ENCODE assay signal across 8 cellular contexts in the genomic region with DNA sequence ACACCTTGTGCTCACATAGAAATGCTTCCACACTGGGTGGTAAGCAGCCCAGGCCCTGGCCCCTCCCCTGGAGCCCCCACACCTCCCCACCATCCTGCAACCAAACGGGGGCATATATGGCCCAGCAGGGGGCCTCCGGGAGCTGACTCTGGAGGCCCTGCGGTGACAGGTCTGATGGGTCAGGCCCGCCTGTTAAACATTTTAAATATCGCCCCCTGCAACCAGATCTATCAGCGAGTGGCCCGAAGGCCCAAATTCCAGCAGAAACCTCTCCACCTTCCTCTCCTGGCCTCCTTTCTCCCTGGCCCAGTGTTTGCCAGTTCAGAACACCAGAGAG. TPM values are rescaled to one million over a fixed set of nuclear protein-coding genes. Genes with fewer than 3 reads are reported as not detected.
DNase-seq lines count a peak whose midpoint lies in the region; ATAC-seq and TF ChIP-seq lines count a peak whose summit lies in the region.

No MANE protein-coding gene starts in this region.

- CTCF ChIA-PET in AG04450 (lab: Charles Lee) = no interaction called here
- CTCF ChIA-PET in activated CD4-positive, alpha-beta memory T cell treated with anti-CD3 and anti-CD28 coated beads for 36 hours (lab: Charles Lee) = interaction anchor here (1.5 kb wide), 1 partner anchor 15 kb away, joined by 3 read pairs; no protein-coding TSS in a partner anchor

- H3K36me3 Mint-ChIP-seq in activated T-cell treated with anti-CD3 and anti-CD28 coated beads, Interleukin-2, amount 50 U/mL, for 24 hours (ENCODE audit: low read depth) = peaks cover 4% of the 10 kb centered on the region
- peaks cover 21% of the 10 kb centered on the region for H3K36me3 Mint-ChIP-seq in activated CD4-positive, alpha-beta memory T cell treated with anti-CD3 and anti-CD28 coated beads for 36 hours

- H3K4me1 Mint-ChIP-seq in activated T-cell treated with anti-CD3 and anti-CD28 coated beads, Interleukin-2, amount 50 U/mL, for 24 hours (ENCODE audit: low read depth) = peaks cover 18% of the 10 kb centered on the region
- H3K4me1 Mint-ChIP-seq in activated CD4-positive, alpha-beta memory T cell treated with anti-CD3 and anti-CD28 coated beads for 36 hours (ENCODE audit: low read depth) = no peaks in the 10 kb centered on the region

- DNase-seq in AG04450 (ENCODE audit: low read depth, low spot score) (no peak), left kidney (ENCODE audit: low read depth, low spot score) (peak; percentile 83), KG1 (lab: John Stamatoyannopoulos, UW) (no peak), HCEC 1CT (no peak)
- DNase-seq in activated T-cell treated with anti-CD3 and anti-CD28 coated beads, Interleukin-2, amount 50 U/mL, for 24 hours = peak; percentile 65
- DNase-seq in activated CD4-positive, alpha-beta memory T cell treated with anti-CD3 and anti-CD28 coated beads for 36 hours = no peak

- H3K27me3 Mint-ChIP-seq in activated T-cell treated with anti-CD3 and anti-CD28 coated beads, Interleukin-2, amount 50 U/mL, for 24 hours = no peaks in the 10 kb centered on the region
- H3K27me3 Mint-ChIP-seq in activated CD4-positive, alpha-beta memory T cell treated with anti-CD3 and anti-CD28 coated beads for 36 hours = no peaks in the 10 kb centered on the region

- H3K27ac ChIP-seq in AG04450 (ENCODE audit: low read depth, low read length) = no peak overlapping the region

- H3K4me3 ChIP-seq in AG04450 (ENCODE audit: low read depth, low read length) = no peak overlapping the region

- H3K27ac Mint-ChIP-seq in activated T-cell treated with anti-CD3 and anti-CD28 coated beads, Interleukin-2, amount 50 U/mL, for 24 hours = no peak overlapping the region
- H3K27ac Mint-ChIP-seq in activated CD4-positive, alpha-beta memory T cell treated with anti-CD3 and anti-CD28 coated beads for 36 hours = no peak overlapping the region

- intact Hi-C loops in activated CD4-positive, alpha-beta memory T cell treated with anti-CD3 and anti-CD28 coated beads for 36 hours (cut with micrococcal nuclease) = no loop called here

- peak; percentile 32 for TF ChIP-seq CTCF in AG04450 (IDR thresholded peaks at IDR 0.05; ENCODE audit: low read depth, low read length)

- H3K27me3 ChIP-seq in AG04450 (ENCODE audit: control insufficient read depth, insufficient read depth, low read length) = no peaks in the 10 kb centered on the region

- POLR2A ChIA-PET in AG04450 (lab: Yijun Ruan, JAX) = no interaction called here
- POLR2A ChIA-PET in activated CD4-positive, alpha-beta memory T cell treated with anti-CD3 and anti-CD28 coated beads for 36 hours (lab: Charles Lee) = no interaction called here

- peak; percentile 55 for ATAC-seq in GM21423 (IDR thresholded peaks at IDR 0.05; ENCODE audit: unreplicated experiment)
- no peak for ATAC-seq in GM18511 (IDR thresholded peaks at IDR 0.05; ENCODE audit: unreplicated experiment)

- no peak overlapping the region for H3K4me3 Mint-ChIP-seq in activated T-cell treated with anti-CD3 and anti-CD28 coated beads, Interleukin-2, amount 50 U/mL, for 24 hours
- H3K4me3 Mint-ChIP-seq in activated CD4-positive, alpha-beta memory T cell treated with anti-CD3 and anti-CD28 coated beads for 36 hours = no peak overlapping the region

- H3K9me3 ChIP-seq in AG04450 (ENCODE audit: control insufficient read depth, insufficient read depth, low read length) = peaks cover 6% of the 10 kb centered on the region

- peaks cover 6% of the 10 kb centered on the region for H3K9me3 Mint-ChIP-seq in activated T-cell treated with anti-CD3 and anti-CD28 coated beads, Interleukin-2, amount 50 U/mL, for 24 hours
- peaks cover 13% of the 10 kb centered on the region for H3K9me3 Mint-ChIP-seq in activated CD4-positive, alpha-beta memory T cell treated with anti-CD3 and anti-CD28 coated beads for 36 hours

RNA-seq across cellular contexts. Expression of a gene that starts 48.0 kb away (rescaled TPM):
- 8.5 and 12.6 TPM in 2 replicates for polyA plus RNA-seq in AG04450 (2011; rRNA removed)
- polyA minus RNA-seq in AG04450 (2011; rRNA and poly(A)+ RNA removed) = 8.5 and 16.9 TPM in 2 replicates
- total RNA-seq in activated CD4-positive, alpha-beta memory T cell treated with anti-CD3 and anti-CD28 coated beads for 36 hours = 10 to 100 TPM; 13.9 to 16.8 TPM

Comparison
In these comparisons a context has a peak if more than half of its experiments do, and no peak if none do; other contexts are left out.
1. DNase-seq: peak in activated T-cell treated with anti-CD3 and anti-CD28 coated beads, Interleukin-2, amount 50 U/mL, for 24 hours (single experiment) and left kidney (single experiment); none in AG04450 (single experiment), activated CD4-positive, alpha-beta memory T cell treated with anti-CD3 and anti-CD28 coated beads for 36 hours (single experiment), KG1 (single experiment) and HCEC 1CT (single experiment).